ENCODE assay signal across 1 cellular context in the genomic region with DNA sequence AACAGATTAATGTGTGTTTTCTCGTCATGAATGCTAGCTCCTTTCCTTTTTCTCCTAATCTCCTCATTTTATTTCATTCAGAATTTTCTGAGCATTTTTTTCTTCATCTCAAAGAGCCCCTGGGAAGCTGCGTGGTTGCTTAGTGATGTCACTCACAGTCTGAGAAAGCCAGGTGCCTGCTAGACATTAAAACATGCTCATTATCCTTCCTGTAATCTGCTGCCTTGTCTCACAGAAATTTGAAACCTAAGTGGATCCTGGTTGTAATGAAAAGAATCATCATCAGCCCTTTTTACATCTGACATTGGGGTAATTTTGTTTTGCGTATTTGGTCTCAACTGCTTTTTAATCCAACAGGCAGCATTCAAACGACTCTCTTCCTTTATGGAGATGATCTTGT.
TF ChIP-seq lines count a peak whose summit lies in the region.

No MANE protein-coding gene starts in this region.

TF ChIP-seq in HEK293, 187 proteins besides CTCF, POLR2A, EP300 and RAD21 (continued from another document):
- TF ChIP-seq ZNF391 (tag by site-specific recombination; IDR thresholded peaks at IDR 0.05; ENCODE audit: borderline replicate concordance, low read depth): no peak
- TF ChIP-seq ZNF777 (tag by site-specific recombination; IDR thresholded peaks at IDR 0.05; ENCODE audit: borderline replicate concordance): no peak
- TF ChIP-seq, protein P1, sequence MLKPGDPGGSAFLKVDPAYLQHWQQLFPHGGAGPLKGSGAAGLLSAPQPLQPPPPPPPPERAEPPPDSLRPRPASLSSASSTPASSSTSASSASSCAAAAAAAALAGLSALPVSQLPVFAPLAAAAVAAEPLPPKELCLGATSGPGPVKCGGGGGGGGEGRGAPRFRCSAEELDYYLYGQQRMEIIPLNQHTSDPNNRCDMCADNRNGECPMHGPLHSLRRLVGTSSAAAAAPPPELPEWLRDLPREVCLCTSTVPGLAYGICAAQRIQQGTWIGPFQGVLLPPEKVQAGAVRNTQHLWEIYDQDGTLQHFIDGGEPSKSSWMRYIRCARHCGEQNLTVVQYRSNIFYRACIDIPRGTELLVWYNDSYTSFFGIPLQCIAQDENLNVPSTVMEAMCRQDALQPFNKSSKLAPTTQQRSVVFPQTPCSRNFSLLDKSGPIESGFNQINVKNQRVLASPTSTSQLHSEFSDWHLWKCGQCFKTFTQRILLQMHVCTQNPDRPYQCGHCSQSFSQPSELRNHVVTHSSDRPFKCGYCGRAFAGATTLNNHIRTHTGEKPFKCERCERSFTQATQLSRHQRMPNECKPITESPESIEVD (tag by site-specific recombination; IDR thresholded peaks at IDR 0.05): peak; percentile 67
- TF ChIP-seq ZNF830 (tag by site-specific recombination; IDR thresholded peaks at IDR 0.05; ENCODE audit: low read depth): no peak
- no peak for TF ChIP-seq ZNF404 (tag by site-specific recombination; IDR thresholded peaks at IDR 0.05)
- TF ChIP-seq ZNF785 (tag by site-specific recombination; IDR thresholded peaks at IDR 0.05): no peak
- TF ChIP-seq ZNF23 (tag by site-specific recombination; IDR thresholded peaks at IDR 0.05; ENCODE audit: borderline replicate concordance): no peak
- no peak for TF ChIP-seq ZNF561 (tag by site-specific recombination; IDR thresholded peaks at IDR 0.05; ENCODE audit: borderline replicate concordance)
- TF ChIP-seq YY1 (tag by site-specific recombination; IDR thresholded peaks at IDR 0.05): no peak
- peak; percentile 71; the same call in 1 of the 2 replicates for TF ChIP-seq ZNF184 (tag by site-specific recombination; IDR thresholded peaks at IDR 0.05)
- TF ChIP-seq, protein P2, sequence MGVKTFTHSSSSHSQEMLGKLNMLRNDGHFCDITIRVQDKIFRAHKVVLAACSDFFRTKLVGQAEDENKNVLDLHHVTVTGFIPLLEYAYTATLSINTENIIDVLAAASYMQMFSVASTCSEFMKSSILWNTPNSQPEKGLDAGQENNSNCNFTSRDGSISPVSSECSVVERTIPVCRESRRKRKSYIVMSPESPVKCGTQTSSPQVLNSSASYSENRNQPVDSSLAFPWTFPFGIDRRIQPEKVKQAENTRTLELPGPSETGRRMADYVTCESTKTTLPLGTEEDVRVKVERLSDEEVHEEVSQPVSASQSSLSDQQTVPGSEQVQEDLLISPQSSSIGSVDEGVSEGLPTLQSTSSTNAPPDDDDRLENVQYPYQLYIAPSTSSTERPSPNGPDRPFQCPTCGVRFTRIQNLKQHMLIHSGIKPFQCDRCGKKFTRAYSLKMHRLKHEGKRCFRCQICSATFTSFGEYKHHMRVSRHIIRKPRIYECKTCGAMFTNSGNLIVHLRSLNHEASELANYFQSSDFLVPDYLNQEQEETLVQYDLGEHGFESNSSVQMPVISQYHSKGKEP (tag by site-specific recombination; IDR thresholded peaks at IDR 0.05): peak; percentile 40; the same call in 1 of the 2 replicates
- TF ChIP-seq MEIS1 (CRISPR knock-in tag; IDR thresholded peaks at IDR 0.05; ENCODE audit: borderline replicate concordance): no peak
- peak; percentile 29; the same call in 1 of the 2 replicates for TF ChIP-seq ZNF394 (tag by site-specific recombination; IDR thresholded peaks at IDR 0.05; ENCODE audit: borderline replicate concordance)
- peak; percentile 60 for TF ChIP-seq ZEB2 (tag by site-specific recombination; IDR thresholded peaks at IDR 0.05)
- TF ChIP-seq ZNF138 (tag by site-specific recombination; IDR thresholded peaks at IDR 0.05; ENCODE audit: borderline replicate concordance): no peak
- TF ChIP-seq ZNF654 (tag by site-specific recombination; IDR thresholded peaks at IDR 0.05; ENCODE audit: low read depth): no peak
